In genomic region chr9:97577051-97577450, GRCh38 we compare ENCODE assay signal across 1 cellular context.
TF ChIP-seq lines count a peak whose summit lies in the region.

No MANE protein-coding gene starts in this region.

TF ChIP-seq in GM12878, 131 proteins besides CTCF, POLR2A, EP300 and RAD21 (continued from another document):
- TF ChIP-seq MAX (IDR thresholded peaks at IDR 0.05; ENCODE audit: low read depth, low read length) (no peak), IRF5 (IDR thresholded peaks at IDR 0.05; ENCODE audit: borderline replicate concordance) (no peak), HDAC2 (IDR thresholded peaks at IDR 0.05) (no peak), PML (IDR thresholded peaks at IDR 0.05; ENCODE audit: low read length) (no peak), TAF1 (IDR thresholded peaks at IDR 0.05; ENCODE audit: borderline replicate concordance, low read depth, low read length) (no peak)
